8 cellular contexts compared by ENCODE assay signal in genomic region chr11:10659339-10660216, GRCh38. TPM values are rescaled to one million over a fixed set of nuclear protein-coding genes. Genes with fewer than 3 reads are reported as not detected.
DNase-seq lines count a peak whose midpoint lies in the region; ATAC-seq, FAIRE-seq and TF ChIP-seq lines count a peak whose summit lies in the region.
"Had no signal": no experiment of that assay in that cellular context is flagged by ENCODE, and none has a peak within 500 bp of the region (broad histone marks: within the 10 kb centered on the region; RNA-seq: fewer than 3 reads in every experiment).

No MANE protein-coding gene starts in this region.

- POLR2A ChIA-PET in HCT116 (lab: Charles Lee), result interaction anchor here (0.7 to 1.9 kb wide), 5 partner anchors 9 to 253 kb away, joined by 3 to 9 read pairs (median 5); no protein-coding TSS in a partner anchor

- H3K9me2 ChIP-seq in HCT116 (ENCODE audit: insufficient read depth), result no peaks in the 10 kb centered on the region

- H3K27me3 ChIP-seq in HCT116 (ENCODE audit: insufficient read depth, low read length) (no peaks in the 10 kb centered on the region), small intestine (ENCODE audit: control insufficient read depth in 2 of 2, insufficient read depth in 2 of 2, low read length in 2 of 2) (no peaks in the 10 kb centered on the region)

- H3K27ac ChIP-seq in HCT116 (ENCODE audit: low read depth, low read length) (peak overlapping the region; percentile 100), small intestine (ENCODE audit: low read depth in 1 of 2, low read length in 1 of 2) (peak overlapping the region in 1 of 2 donors; percentile 85)

- DNase-seq in HCT116 (ENCODE audit: low read depth, low spot score) (peak; percentile 96), glomerular endothelial cell (ENCODE audit: extremely low read depth, low read depth, low spot score) (peak; percentile 31), small intestine (peak; percentile 56), anterior cingulate cortex (lab: John Stamatoyannopoulos, UW) (no peak), NCI-H146 (lab: John Stamatoyannopoulos, UW) (no peak)

- no peaks in the 10 kb centered on the region for H3K79me2 ChIP-seq in HCT116 (ENCODE audit: insufficient read depth, low read length)

- peak overlapping the region; percentile 66 for H3K9ac ChIP-seq in HCT116 (ENCODE audit: low read length)

- no peak overlapping the region for H2AFZ ChIP-seq in HCT116 (ENCODE audit: low read depth, low read length, poor library complexity, severe bottlenecking)

- RAD21 ChIA-PET in HCT116 (lab: Charles Lee; ENCODE audit: low non-redundant PET in 1 of 2, low total read pairs in 2 of 2, uncharacterized antibody in 2 of 2, unreplicated experiment in 2 of 2), result interaction anchor here in 1 of 2 experiments (1.2 kb wide), 1 partner anchor 75 kb away, joined by 3 read pairs; no protein-coding TSS in a partner anchor

- H3K4me3 ChIP-seq in HCT116 (replicated peaks in 1 of 2; ENCODE audit: low read depth in 1 of 2, low read length in 2 of 2) (0 out of 4 replicates have a peak overlapping the region, but pooled peaks of 1 of the 2 experiments have one; percentile 1), small intestine (ENCODE audit: low read depth in 1 of 2, low read length in 2 of 2) (no peak overlapping the region)

- intact Hi-C loops in HCT116 (cut with micrococcal nuclease), result loop anchor here (1.0 to 2.0 kb wide), 2 partner anchors 76 to 253 kb away; no protein-coding TSS in a partner anchor

- H3K36me3 ChIP-seq in HCT116 (ENCODE audit: control insufficient read depth in 1 of 2, insufficient read depth in 2 of 2, low read length in 2 of 2) (no peaks in the 10 kb centered on the region), small intestine (ENCODE audit: control insufficient read depth in 2 of 2, insufficient read depth in 2 of 2, low read length in 2 of 2) (no peaks in the 10 kb centered on the region)

- peak overlapping the region; percentile 61 for H3K4me2 ChIP-seq in HCT116 (ENCODE audit: low read length)

- no peaks in the 10 kb centered on the region for H4K20me1 ChIP-seq in HCT116 (ENCODE audit: insufficient read depth)

- peaks cover 68 to 99% of the 10 kb centered on the region in 2 experiments for H3K4me1 ChIP-seq in HCT116 (ENCODE audit: control insufficient read depth in 1 of 2, insufficient read depth in 2 of 2, low read length in 2 of 2)
- H3K4me1 ChIP-seq in small intestine (ENCODE audit: control insufficient read depth in 2 of 2, insufficient read depth in 1 of 2, low read depth in 1 of 2, low read length in 1 of 2), result peaks cover 3 to 15% of the 10 kb centered on the region in 2 donors

- H3K9me3 ChIP-seq in HCT116 (ENCODE audit: control insufficient read depth in 1 of 2, insufficient read depth in 1 of 2, low read depth in 1 of 2, low read length in 2 of 2) (no peaks in the 10 kb centered on the region), small intestine (ENCODE audit: control insufficient read depth, low read depth) (no peaks in the 10 kb centered on the region)

- TSS peak; percentile 75 for BruUV-seq in HCT116 (replicated peaks; lab: Mats Ljungman, UMichigan)

- CTCF ChIA-PET in HCT116 (lab: Charles Lee), result interaction anchor here (1.1 to 1.2 kb wide), 2 partner anchors 19 to 76 kb away, joined by 3 to 4 read pairs; no protein-coding TSS in a partner anchor

- no peak for FAIRE-seq in small intestine (lab: Jason Lieb, UNC)

- 41 to 43% (median 41%) methylated on average over 13 of the region's 13 CpGs for WGBS in small intestine, 3 donors

- no peak for TF ChIP-seq CTCF in HCT116 (IDR thresholded peaks at IDR 0.05 in 2 of 3, conservative IDR thresholded peaks at IDR 0.05 in 1 of 3; ENCODE audit: borderline replicate concordance in 1 of 3, insufficient read depth in 1 of 3, low read depth in 2 of 3, low read length in 2 of 3)

- TF ChIP-seq POLR2A in HCT116 (IDR thresholded peaks at IDR 0.05; ENCODE audit: borderline replicate concordance, extremely low read depth, insufficient read depth, insufficient read length), result peak; percentile 55

- TF ChIP-seq RAD21 in HCT116 (IDR thresholded peaks at IDR 0.05; ENCODE audit: low read depth), result no peak

- peak; percentile 72 for ATAC-seq in HCT116
- ATAC-seq in SK-N-SH treated with all-trans-retinoic acid at 6 μM for 48 hours, result peak; percentile 72
- no peak for ATAC-seq in GM21515 (IDR thresholded peaks at IDR 0.05; ENCODE audit: unreplicated experiment)

TF ChIP-seq in HCT116, 20 proteins besides CTCF, POLR2A, EP300 and RAD21 (continues in another document):
- TF ChIP-seq EZH2phosphoT487 (IDR thresholded peaks at IDR 0.05; ENCODE audit: borderline replicate concordance), result no peak
- peak; percentile 69 for TF ChIP-seq POLR2AphosphoS5 (IDR thresholded peaks at IDR 0.05; ENCODE audit: low read depth, low read length)
- no peak for TF ChIP-seq FOSL1 (IDR thresholded peaks at IDR 0.05; ENCODE audit: low read depth)
- no peak for TF ChIP-seq JUND (IDR thresholded peaks at IDR 0.05)
- TF ChIP-seq MAX (IDR thresholded peaks at IDR 0.05), result no peak
- no peak for TF ChIP-seq SP1 (IDR thresholded peaks at IDR 0.05; ENCODE audit: low read depth)
- TF ChIP-seq SIN3A (IDR thresholded peaks at IDR 0.05; ENCODE audit: low read depth), result no peak
- no peak for TF ChIP-seq ZNF274 (IDR thresholded peaks at IDR 0.05; ENCODE audit: low read depth, low read length)
- peak; percentile 100 for TF ChIP-seq TCF7L2 (IDR thresholded peaks at IDR 0.05; ENCODE audit: borderline replicate concordance, extremely low read depth, insufficient read depth, insufficient read length)
- TF ChIP-seq YY1 (IDR thresholded peaks at IDR 0.05; ENCODE audit: extremely low read depth, insufficient replicate concordance, low read depth, low read length), result peak; percentile 35
- no peak for TF ChIP-seq EZH2 (IDR thresholded peaks at IDR 0.05)
- TF ChIP-seq ZFX (IDR thresholded peaks at IDR 0.05), result no peak
- peak; percentile 63 for TF ChIP-seq ZBTB33 (IDR thresholded peaks at IDR 0.05; ENCODE audit: extremely low read depth, insufficient replicate concordance, low read length)
- no peak for TF ChIP-seq SRF (IDR thresholded peaks at IDR 0.05; ENCODE audit: low read depth)
- no peak for TF ChIP-seq CBX3 (IDR thresholded peaks at IDR 0.05; ENCODE audit: low read depth)

TF ChIP-seq in SK-N-SH treated with all-trans-retinoic acid at 6 μM for 48 hours, 23 proteins besides CTCF, POLR2A, EP300 and RAD21:
- TF ChIP-seq ISL1 (CRISPR knock-in tag; IDR thresholded peaks at IDR 0.05) (peak; percentile 44), CSRNP3 (CRISPR knock-in tag; IDR thresholded peaks at IDR 0.05) (no peak), TCF4 (CRISPR knock-in tag; IDR thresholded peaks at IDR 0.05; ENCODE audit: borderline replicate concordance) (no peak), ZNF70 (CRISPR knock-in tag; IDR thresholded peaks at IDR 0.05) (no peak), TSHZ2 (CRISPR knock-in tag; IDR thresholded peaks at IDR 0.05) (no peak), ZC3H10 (CRISPR knock-in tag; IDR thresholded peaks at IDR 0.05) (no peak), ESRRG (CRISPR knock-in tag; IDR thresholded peaks at IDR 0.05) (no peak), OSR1 (CRISPR knock-in tag; IDR thresholded peaks at IDR 0.05) (no peak)

RNA-seq across cellular contexts. Expression of gene IRAG1, which starts 34.0 kb away (rescaled TPM):
- total RNA-seq in HCT116 (2021; ENCODE audit: unreplicated experiment) (3.7 TPM), glomerular endothelial cell (0.29 and 1.4 TPM in 2 replicates)
- polyA plus RNA-seq in HCT116 (2012), result 2.0 and 2.3 TPM in 2 replicates
- 1 to 10 TPM in 2 of 3 donors, under 1 TPM in 1; 0.45 to 9.0 (median 1.6) TPM for polyA plus RNA-seq in small intestine
- total RNA-seq: T-helper 2 cell treated with Interferon-gamma antibody and Interleukin-4, amounts not matched to agents 100 ng/mL and 5 ng/mL, for 36 hours had no signal

Comparison
In these comparisons a context has a peak if more than half of its experiments do, and no peak if none do; other contexts are left out.
1. DNase-seq: peak in HCT116 (single experiment), glomerular endothelial cell (single experiment) and small intestine (single experiment); none in anterior cingulate cortex (0 of 58) and NCI-H146 (single experiment).